Comparison of ENCODE assay signal across 27 cellular contexts in the genomic region with DNA sequence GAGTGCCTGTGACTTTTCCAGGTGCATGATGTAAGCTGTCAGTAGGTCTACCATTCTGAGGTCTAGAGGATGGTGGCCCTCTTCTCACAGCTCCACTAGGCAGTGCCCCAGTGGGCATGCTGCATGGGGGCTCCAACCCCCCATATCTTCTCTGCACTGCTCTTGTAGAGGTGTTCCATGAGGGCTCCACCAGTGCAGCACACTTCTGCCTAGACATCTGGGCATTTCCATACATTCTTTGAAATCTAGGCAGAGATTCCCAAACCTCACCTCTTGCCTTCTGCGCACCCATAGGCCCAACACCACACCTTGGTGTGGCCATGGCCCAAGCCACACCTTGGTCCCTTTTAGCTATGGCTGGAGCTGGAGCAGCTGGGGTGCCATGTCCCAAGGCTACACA.
"Had no signal": no experiment of that assay in that cellular context is flagged by ENCODE, and none has a peak within 500 bp of the region (broad histone marks: within the 10 kb centered on the region; RNA-seq: fewer than 3 reads in every experiment).

No MANE protein-coding gene starts in this region.

- H3K9me3 Mint-ChIP-seq: natural killer cell had no signal

- H3K4me2 ChIP-seq: hepatocyte, smooth muscle cell had no signal

- H3K4me1 ChIP-seq: colonic mucosa, esophagus muscularis mucosa, foreskin keratinocyte, gastroesophageal sphincter, heart left ventricle, left lung, parathyroid adenoma, testis had no signal

- H3K27ac Mint-ChIP-seq: dendritic cell treated with granulocyte-macrophage colony-stimulating factor and Interleukin-4, amounts not matched to agents 40 ng/mL and 50 ng/mL, for 4 days; endodermal cell; natural killer cell; progenitor cell of endocrine pancreas; stimulated activated memory B cell treated with anti-CD40 and anti-IgM and Interleukin-4, amounts not matched to agents 10 μg/mL and 1 μg/mL and 100 μg/mL, for 72 hours; type B pancreatic cell had no signal

- H3K4me3 ChIP-seq: colonic mucosa, esophagus muscularis mucosa, gastroesophageal sphincter, heart left ventricle, hepatocyte, left lung, smooth muscle cell, testis, tibial artery had no signal

- H3K9ac ChIP-seq: parathyroid adenoma had no signal

- H3K27me3 Mint-ChIP-seq: dendritic cell treated with granulocyte-macrophage colony-stimulating factor and Interleukin-4, amounts not matched to agents 40 ng/mL and 50 ng/mL, for 4 days; progenitor cell of endocrine pancreas; stimulated activated memory B cell treated with anti-CD40 and anti-IgM and Interleukin-4, amounts not matched to agents 10 μg/mL and 1 μg/mL and 100 μg/mL, for 72 hours; type B pancreatic cell had no signal

- H3K27me3 ChIP-seq: colonic mucosa, esophagus muscularis mucosa, foreskin keratinocyte, gastroesophageal sphincter, heart left ventricle, hepatocyte, left lung, neutrophil, testis, tibial artery had no signal

- DNase-seq: colonic mucosa; effector CD8-positive, alpha-beta T cell; endodermal cell; foreskin keratinocyte; heart left ventricle; kidney; left lung; mammary epithelial cell; natural killer cell; stimulated activated CD4-positive, alpha-beta T cell treated with anti-CD3 and anti-CD28 coated beads, Interleukin-2, amount 100 ng/mL, for 24 hours; stimulated activated CD4-positive, alpha-beta T cell treated with anti-CD3 and anti-CD28 coated beads, Interleukin-4, amount 100 ng/mL, for 24 hours; stimulated activated naive CD8-positive, alpha-beta T cell treated with anti-CD3 and anti-CD28 coated beads, Interleukin-15, Interleukin-2, amounts not matched to agents 100 U/mL and 50 U/mL, for 24 hours; substantia nigra; testis; tibial artery had no signal

- H3K9me3 ChIP-seq: colonic mucosa, esophagus muscularis mucosa, gastroesophageal sphincter, heart left ventricle, neutrophil, testis, tibial artery had no signal

- FAIRE-seq: endothelial cell of umbilical vein, kidney, urothelium cell line had no signal

- H3K27ac ChIP-seq: colonic mucosa, esophagus muscularis mucosa, foreskin keratinocyte, gastroesophageal sphincter, heart left ventricle, hepatocyte, left lung, neutrophil, parathyroid adenoma, testis, tibial artery had no signal

- H3K36me3 ChIP-seq: colonic mucosa had no signal

- H3K79me2 ChIP-seq: hepatocyte, parathyroid adenoma had no signal

- H2AFZ ChIP-seq: hepatocyte, parathyroid adenoma had no signal

- H3K4me3 Mint-ChIP-seq: dendritic cell treated with granulocyte-macrophage colony-stimulating factor and Interleukin-4, amounts not matched to agents 40 ng/mL and 50 ng/mL, for 4 days; endodermal cell; natural killer cell; stimulated activated memory B cell treated with anti-CD40 and anti-IgM and Interleukin-4, amounts not matched to agents 10 μg/mL and 1 μg/mL and 100 μg/mL, for 72 hours; type B pancreatic cell had no signal

- H3K4me1 Mint-ChIP-seq: endodermal cell; stimulated activated memory B cell treated with anti-CD40 and anti-IgM and Interleukin-4, amounts not matched to agents 10 μg/mL and 1 μg/mL and 100 μg/mL, for 72 hours had no signal
